Comparison of ENCODE assay signal across 1 cellular context in the genomic region with DNA sequence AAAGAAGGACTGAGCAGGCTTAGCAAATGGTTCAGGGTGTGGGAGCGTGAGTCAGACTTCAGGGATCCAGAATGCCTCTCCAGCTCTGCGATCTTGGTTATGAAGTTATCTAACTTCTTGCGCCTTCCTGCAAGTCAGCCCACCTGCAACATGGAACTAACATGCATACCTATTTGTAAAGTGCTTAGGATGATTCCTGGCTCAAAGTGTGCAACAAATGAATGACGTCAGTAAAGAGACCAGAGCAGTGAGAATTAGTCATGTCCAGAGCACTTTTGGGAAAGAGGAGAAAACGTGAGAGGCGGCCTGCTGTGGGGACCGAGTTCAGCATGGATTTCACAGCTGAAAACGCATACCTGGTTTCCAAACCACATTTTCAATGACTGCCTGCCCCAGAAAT.
A peak's percentile ranks its signal among the peaks of the same experiment; 100 is the strongest.
TF ChIP-seq lines count a peak whose summit lies in the region.

No MANE protein-coding gene starts in this region.

TF ChIP-seq in HepG2, 621 proteins besides CTCF, POLR2A, EP300 and RAD21 (continued from another document):
- no peak for TF ChIP-seq ZSCAN22 (CRISPR knock-in tag; IDR thresholded peaks at IDR 0.05)
- peak; percentile 91 for TF ChIP-seq CREB1 (IDR thresholded peaks at IDR 0.05)
- TF ChIP-seq CREB1 (CRISPR knock-in tag; IDR thresholded peaks at IDR 0.05): no peak
- no peak for TF ChIP-seq CHD2 (IDR thresholded peaks at IDR 0.05; ENCODE audit: low read depth, low read length)
- TF ChIP-seq, protein P1, sequence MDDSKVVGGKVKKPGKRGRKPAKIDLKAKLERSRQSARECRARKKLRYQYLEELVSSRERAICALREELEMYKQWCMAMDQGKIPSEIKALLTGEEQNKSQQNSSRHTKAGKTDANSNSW (CRISPR knock-in tag; IDR thresholded peaks at IDR 0.05; ENCODE audit: borderline replicate concordance): no peak
- peak; percentile 96 for TF ChIP-seq ATF7 (IDR thresholded peaks at IDR 0.05)
- TF ChIP-seq ATF7 (CRISPR knock-in tag; IDR thresholded peaks at IDR 0.05): no peak
- no peak for TF ChIP-seq ZNF205 (CRISPR knock-in tag; IDR thresholded peaks at IDR 0.05)
